Comparison of ENCODE assay signal across 21 cellular contexts in genomic region chr14:61119006-61119405, GRCh38.
DNase-seq lines count a peak whose midpoint lies in the region; ATAC-seq, FAIRE-seq and TF ChIP-seq lines count a peak whose summit lies in the region.
"Had no signal": no experiment of that assay in that cellular context is flagged by ENCODE, and none has a peak within 500 bp of the region (broad histone marks: within the 10 kb centered on the region; RNA-seq: fewer than 3 reads in every experiment).

No MANE protein-coding gene starts in this region.

- H3K4me1 Mint-ChIP-seq in Calu3 (ENCODE audit: low read depth, unreplicated experiment) = peaks cover 19% of the 10 kb centered on the region

- 0 out of 2 replicates have a peak overlapping the region, but pooled peaks have one; percentile 9 for H3K4me3 ChIP-seq in SK-N-MC
- no peak overlapping the region for H3K4me3 ChIP-seq in iPS-20b (ENCODE audit: low read length)
- H3K4me3 ChIP-seq: HAP-1 had no signal

- H3K9ac ChIP-seq in SK-N-MC (ENCODE audit: insufficient read length) (no peak overlapping the region), iPS-20b (ENCODE audit: low read depth, low read length) (peak overlapping the region; percentile 10; the same call in 1 of the 2 replicates)

- CTCF ChIA-PET in Calu3 (lab: Charles Lee) = interaction anchor here (0.7 kb wide), 1 partner anchor 54 kb away, joined by 5 read pairs; no protein-coding TSS in a partner anchor

- H3K9me3 Mint-ChIP-seq in Calu3 (ENCODE audit: low read depth, unreplicated experiment) = peaks cover 4% of the 10 kb centered on the region

- H3K36me3 ChIP-seq in SK-N-MC (ENCODE audit: insufficient read depth, low read length) = 0 out of 2 replicates have a peak, but pooled peaks cover 3% of the 10 kb centered on the region
- no peaks in the 10 kb centered on the region for H3K36me3 ChIP-seq in iPS-20b (ENCODE audit: insufficient read depth, low read depth, low read length)
- H3K36me3 ChIP-seq: HAP-1 had no signal

- H3K4me3 Mint-ChIP-seq in Calu3 (ENCODE audit: low read depth, unreplicated experiment) = peak overlapping the region; percentile 87
- H3K4me3 Mint-ChIP-seq: CD8-positive, alpha-beta T cell; T-helper 17 cell had no signal

- peaks cover 32% of the 10 kb centered on the region for H3K36me3 Mint-ChIP-seq in Calu3 (ENCODE audit: insufficient read depth, unreplicated experiment)
- H3K36me3 Mint-ChIP-seq: CD8-positive, alpha-beta T cell had no signal

- H3K27me3 ChIP-seq in iPS-20b (ENCODE audit: insufficient read depth, low read length) = no peaks in the 10 kb centered on the region

- DNase-seq in Calu3 (no peak), HTR-8/SVneo (ENCODE audit: insufficient read length, low spot score) (no peak), SK-N-MC (ENCODE audit: low read depth, low spot score) (peak; percentile 16), 8988T (no peak)
- DNase-seq: AML-193; C1 segment of cervical spinal cord; CD8-positive, alpha-beta T cell; GDM1; MM.1S; NCI-H1092 treated with DMSO at 0.1 percent for 48 hours; NCI-H1436 treated with DMSO at 0.1 percent for 48 hours; NCI-H1930; NCI-H226; NCI-H510A treated with DMSO at 0.1 percent for 48 hours; SW 1271; T-helper 17 cell had no signal

- ATAC-seq in HG02981 (IDR thresholded peaks at IDR 0.05; ENCODE audit: unreplicated experiment) = no peak
- no peak for ATAC-seq in GM21423 (IDR thresholded peaks at IDR 0.05; ENCODE audit: unreplicated experiment)
- ATAC-seq: CD8-positive, alpha-beta T cell; Right ventricle myocardium inferior; T-helper 17 cell had no signal

- H3K27me3 Mint-ChIP-seq in Calu3 (ENCODE audit: unreplicated experiment) = no peaks in the 10 kb centered on the region
- H3K27me3 Mint-ChIP-seq: T-helper 17 cell had no signal

- peak; percentile 71 for FAIRE-seq in HTR-8/SVneo (lab: Jason Lieb, UNC)

- peaks cover 6% of the 10 kb centered on the region; the same call in 1 of the 2 replicates for H3K4me1 ChIP-seq in iPS-20b (ENCODE audit: insufficient read depth, low read length)
- H3K4me1 ChIP-seq: HAP-1 had no signal

- peak overlapping the region; percentile 95 for H3K27ac Mint-ChIP-seq in Calu3 (ENCODE audit: unreplicated experiment)
- H3K27ac Mint-ChIP-seq: CD8-positive, alpha-beta T cell; T-helper 17 cell had no signal

- BruUV-seq in Calu3 (replicated peaks; lab: Mats Ljungman, UMichigan) = no TSS peak

- intact Hi-C loops in Calu3 (cut with micrococcal nuclease; ENCODE audit: unreplicated experiment) = no loop called here

- TF ChIP-seq CTCF in Calu3 (IDR thresholded peaks at IDR 0.05; ENCODE audit: unreplicated experiment) = no peak

- H3K9me3 ChIP-seq in SK-N-MC (ENCODE audit: low read depth, low read length) (peaks cover 7% of the 10 kb centered on the region; the same call in 1 of the 2 replicates), iPS-20b (ENCODE audit: insufficient read depth, low read depth, low read length) (peaks cover 31% of the 10 kb centered on the region)

- peak overlapping the region; percentile 67 for H3K27ac ChIP-seq in SK-N-MC
- no peak overlapping the region for H3K27ac ChIP-seq in iPS-20b (ENCODE audit: low read length)
